In genomic region chr22:40036591-40037225, GRCh38 we compare ENCODE assay signal across 8 cellular contexts. TPM values are rescaled to one million over a fixed set of nuclear protein-coding genes. Genes with fewer than 3 reads are reported as not detected.
DNase-seq lines count a peak whose midpoint lies in the region; ATAC-seq and TF ChIP-seq lines count a peak whose summit lies in the region.

No MANE protein-coding gene starts in this region.

- H3K36me3 ChIP-seq in GM23248 (ENCODE audit: low read depth), result no peaks in the 10 kb centered on the region

- H3K4me2 ChIP-seq in GM23248 (ENCODE audit: unreplicated experiment), result no peak overlapping the region

- H3F3A ChIP-seq in GM23248 (ENCODE audit: insufficient read depth), result no peaks in the 10 kb centered on the region

- H2AFZ ChIP-seq in GM23248, result no peak overlapping the region

- TF ChIP-seq CTCF in AG09309 (IDR thresholded peaks at IDR 0.05; ENCODE audit: control insufficient read depth, insufficient read depth, low read depth, low read length, missing control alignments), result peak; percentile 89

- in situ Hi-C loops in GM23248 (cut with MboI), result no loop called here

- no peak overlapping the region for H3K27ac ChIP-seq in GM23248

- peaks cover 7% of the 10 kb centered on the region for H3K4me1 Mint-ChIP-seq in activated CD4-positive, alpha-beta T cell treated with anti-CD3 and anti-CD28 coated beads, Interleukin-2, amount 10 ng/mL, durations not matched to agents 7 days and 5 days
- peaks cover 4% of the 10 kb centered on the region for H3K4me1 Mint-ChIP-seq in memory B cell

- no peaks in the 10 kb centered on the region for H3K79me2 ChIP-seq in GM23248 (ENCODE audit: insufficient read depth)

- H3K9me2 ChIP-seq in GM23248 (ENCODE audit: insufficient read depth), result no peaks in the 10 kb centered on the region

- no peaks in the 10 kb centered on the region for H3K9me3 Mint-ChIP-seq in activated CD4-positive, alpha-beta T cell treated with anti-CD3 and anti-CD28 coated beads, Interleukin-2, amount 10 ng/mL, durations not matched to agents 7 days and 5 days
- H3K9me3 Mint-ChIP-seq in memory B cell, result no peaks in the 10 kb centered on the region

- H3K9ac ChIP-seq in GM23248, result no peak overlapping the region

- no peaks in the 10 kb centered on the region for H3K36me3 Mint-ChIP-seq in activated CD4-positive, alpha-beta T cell treated with anti-CD3 and anti-CD28 coated beads, Interleukin-2, amount 10 ng/mL, durations not matched to agents 7 days and 5 days (ENCODE audit: low read depth)
- no peaks in the 10 kb centered on the region for H3K36me3 Mint-ChIP-seq in memory B cell

- H3K4me3 ChIP-seq in AG09309 (ENCODE audit: control insufficient read depth, low read depth, low read length) (no peak overlapping the region), GM23248 (no peak overlapping the region)

- CTCF ChIA-PET in activated CD4-positive, alpha-beta T cell treated with anti-CD3 and anti-CD28 coated beads, Interleukin-2, amount 10 ng/mL, durations not matched to agents 7 days and 5 days (lab: Charles Lee), result interaction anchor here (0.7 to 5.0 kb wide), 8 partner anchors 9 to 502 kb away, joined by 3 to 33 read pairs (median 4); no protein-coding TSS in a partner anchor

- ATAC-seq in memory B cell (ENCODE audit: low read depth) (peak; percentile 90), HG03139 (IDR thresholded peaks at IDR 0.05; ENCODE audit: unreplicated experiment) (no peak)

- POLR2A ChIA-PET in activated CD4-positive, alpha-beta T cell treated with anti-CD3 and anti-CD28 coated beads, Interleukin-2, amount 10 ng/mL, durations not matched to agents 7 days and 5 days (lab: Charles Lee), result no interaction called here

- no peaks in the 10 kb centered on the region for H3K4me1 ChIP-seq in GM23248 (ENCODE audit: insufficient read depth)

- peak; percentile 20 for DNase-seq in AG09309 (ENCODE audit: low read depth)
- peak; percentile 84 for DNase-seq in GM23248
- peak; percentile 42 for DNase-seq in NCI-H510A treated with DMSO at 0.1 percent for 48 hours (lab: John Stamatoyannopoulos, UW)
- peak; percentile 59 for DNase-seq in activated CD4-positive, alpha-beta T cell treated with anti-CD3 and anti-CD28 coated beads, Interleukin-2, amount 10 ng/mL, durations not matched to agents 7 days and 5 days
- peak; percentile 26 for DNase-seq in effector CD4-positive, alpha-beta T cell
- peak; percentile 38 to 49 for DNase-seq in memory B cell (ENCODE audit: low spot score in 2 of 2)
- DNase-seq in stimulated activated naive CD4-positive, alpha-beta T cell (lab: John Stamatoyannopoulos, UW), result peak; percentile 6 to 42 (median 28)

- 17 to 20% methylated on average over 13 of the region's 13 CpGs for WGBS in GM23248 (ENCODE audit: low coverage in 1 of 2, low lambda C conversion rate in 2 of 2, missing lambda C conversion rate in 2 of 2), 2 experiments

- peaks cover 12% of the 10 kb centered on the region for H3K27me3 ChIP-seq in GM23248 (replicated peaks; ENCODE audit: insufficient read depth)

- H4K20me1 ChIP-seq in GM23248 (ENCODE audit: insufficient read depth), result no peaks in the 10 kb centered on the region

- H3K9me3 ChIP-seq in GM23248 (ENCODE audit: low read depth), result no peaks in the 10 kb centered on the region

- H3K27me3 Mint-ChIP-seq in activated CD4-positive, alpha-beta T cell treated with anti-CD3 and anti-CD28 coated beads, Interleukin-2, amount 10 ng/mL, durations not matched to agents 7 days and 5 days, result peaks cover 11% of the 10 kb centered on the region
- peaks cover 19% of the 10 kb centered on the region for H3K27me3 Mint-ChIP-seq in memory B cell

- H3K4me3 Mint-ChIP-seq in activated CD4-positive, alpha-beta T cell treated with anti-CD3 and anti-CD28 coated beads, Interleukin-2, amount 10 ng/mL, durations not matched to agents 7 days and 5 days, result no peak overlapping the region
- no peak overlapping the region for H3K4me3 Mint-ChIP-seq in memory B cell

- no peak overlapping the region for H3K27ac Mint-ChIP-seq in activated CD4-positive, alpha-beta T cell treated with anti-CD3 and anti-CD28 coated beads, Interleukin-2, amount 10 ng/mL, durations not matched to agents 7 days and 5 days
- no peak overlapping the region for H3K27ac Mint-ChIP-seq in memory B cell

RNA-seq across cellular contexts. Expression of gene FAM83F, which starts 42.0 kb away (rescaled TPM):
- not detected in 2 replicates for total RNA-seq in GM23248 (2014; rRNA removed; shearing (Covaris generic))
- not detected in 2 replicates for polyA plus RNA-seq in GM23248 (2016; fragmentation: Nextera tagmentation; extraction: Ambion mirVana)
- under 1 TPM; 0.04 to 0.05 TPM for total RNA-seq in activated CD4-positive, alpha-beta T cell treated with anti-CD3 and anti-CD28 coated beads, Interleukin-2, amount 10 ng/mL, durations not matched to agents 7 days and 5 days

Comparison
In these comparisons a context has a peak if more than half of its experiments do, and no peak if none do; other contexts are left out.
1. DNase-seq: peak in every context shown above with its lines; median percentile 84 in GM23248; 59 in activated CD4-positive, alpha-beta T cell treated with anti-CD3 and anti-CD28 coated beads, Interleukin-2, amount 10 ng/mL, durations not matched to agents 7 days and 5 days; 44 in memory B cell; 42 in NCI-H510A treated with DMSO at 0.1 percent for 48 hours; 28 in stimulated activated naive CD4-positive, alpha-beta T cell; 26 in effector CD4-positive, alpha-beta T cell; 20 in AG09309.